In genomic region chr2:152247337-152247695, GRCh38 we compare ENCODE assay signal across 19 cellular contexts.
DNase-seq lines count a peak whose midpoint lies in the region; ATAC-seq and TF ChIP-seq lines count a peak whose summit lies in the region.
"Had no signal": no experiment of that assay in that cellular context is flagged by ENCODE, and none has a peak within 500 bp of the region (broad histone marks: within the 10 kb centered on the region; RNA-seq: fewer than 3 reads in every experiment).

No MANE protein-coding gene starts in this region.

- H3K36me3 ChIP-seq in HAP-1 (replicated peaks) = no peaks in the 10 kb centered on the region
- H3K36me3 ChIP-seq: left lung had no signal

- H3K36me3 Mint-ChIP-seq in natural killer cell treated with Interleukin-12 subunit alpha and Interleukin-12 subunit beta and Interleukin-15 and Interleukin-18, amount 100 ng/mL, for 72 hours = no peaks in the 10 kb centered on the region
- H3K36me3 Mint-ChIP-seq: activated naive CD8-positive, alpha-beta T cell; stimulated activated effector memory CD8-positive, alpha-beta T cell treated with anti-CD3 and anti-CD28 coated beads, Interleukin-12 subunit alpha, Interleukin-12 subunit beta, amount 100 ng/mL, for 72 hours had no signal

- peaks cover 11% of the 10 kb centered on the region for H3K27me3 ChIP-seq in HAP-1 (ENCODE audit: low read depth)
- H3K27me3 ChIP-seq: left lung, testis had no signal

- DNase-seq in COLO829 (ENCODE audit: low spot score) (peak; percentile 68), M059J (ENCODE audit: low read depth) (peak; percentile 70), astrocyte of the spinal cord (ENCODE audit: low read depth, low spot score) (peak; percentile 32), myocyte (ENCODE audit: low read depth) (peak; percentile 15), DMS153 (lab: John Stamatoyannopoulos, UW) (no peak), HAP-1 (ENCODE audit: low spot score in 2 of 2) (no peak)
- no peak for DNase-seq in natural killer cell treated with Interleukin-12 subunit alpha and Interleukin-12 subunit beta and Interleukin-15 and Interleukin-18, amount 100 ng/mL, for 72 hours (ENCODE audit: low spot score)
- DNase-seq in activated CD4-positive, alpha-beta T cell treated with anti-CD3 and anti-CD28 coated beads for 1 hour = no peak
- DNase-seq: activated CD4-positive, CD25-positive, alpha-beta regulatory T cell treated with anti-CD3 and anti-CD28 coated beads, Interleukin-2, amount 50 U/mL, for 72 hours; DND-41; GOT3; Kasumi-1; left lung; NCI-H1417 treated with DMSO at 0.1 percent for 48 hours; T1000; testis had no signal

- H3K9me3 ChIP-seq in HAP-1 = no peaks in the 10 kb centered on the region
- H3K9me3 ChIP-seq: left lung, testis had no signal

- no peak overlapping the region for H3K27ac Mint-ChIP-seq in natural killer cell treated with Interleukin-12 subunit alpha and Interleukin-12 subunit beta and Interleukin-15 and Interleukin-18, amount 100 ng/mL, for 72 hours
- H3K27ac Mint-ChIP-seq: activated naive CD8-positive, alpha-beta T cell; dendritic cell treated with granulocyte-macrophage colony-stimulating factor and Interleukin-4, amounts not matched to agents 40 ng/mL and 50 ng/mL, for 4 days; stimulated activated effector memory CD8-positive, alpha-beta T cell treated with anti-CD3 and anti-CD28 coated beads, Interleukin-12 subunit alpha, Interleukin-12 subunit beta, amount 100 ng/mL, for 72 hours had no signal

- no peaks in the 10 kb centered on the region for H3K4me1 Mint-ChIP-seq in natural killer cell treated with Interleukin-12 subunit alpha and Interleukin-12 subunit beta and Interleukin-15 and Interleukin-18, amount 100 ng/mL, for 72 hours (ENCODE audit: low read depth in 2 of 2)
- H3K4me1 Mint-ChIP-seq: stimulated activated effector memory CD8-positive, alpha-beta T cell treated with anti-CD3 and anti-CD28 coated beads, Interleukin-12 subunit alpha, Interleukin-12 subunit beta, amount 100 ng/mL, for 72 hours had no signal

- no peak for TF ChIP-seq CTCF in astrocyte of the spinal cord (IDR thresholded peaks at IDR 0.05; ENCODE audit: low read depth, low read length)

- in situ Hi-C loops in astrocyte of the spinal cord (cut with HindIII; ENCODE audit: low sequenced_read_pairs) (no loop called here), HAP-1 (cut with MboI; ENCODE audit: low sequenced_read_pairs) (no loop called here)

- peaks cover 8% of the 10 kb centered on the region for H3K4me1 ChIP-seq in HAP-1
- H3K4me1 ChIP-seq: left lung, testis had no signal

- ATAC-seq in natural killer cell treated with Interleukin-12 subunit alpha and Interleukin-12 subunit beta and Interleukin-15 and Interleukin-18, amount 100 ng/mL, for 72 hours = no peak
- ATAC-seq: left lung; stimulated activated effector memory CD8-positive, alpha-beta T cell treated with anti-CD3 and anti-CD28 coated beads, Interleukin-12 subunit alpha, Interleukin-12 subunit beta, amount 100 ng/mL, for 72 hours had no signal

- peaks cover 0 to 4% of the 10 kb centered on the region in 2 donors for H3K27me3 Mint-ChIP-seq in natural killer cell treated with Interleukin-12 subunit alpha and Interleukin-12 subunit beta and Interleukin-15 and Interleukin-18, amount 100 ng/mL, for 72 hours

- H3K4me3 Mint-ChIP-seq in natural killer cell treated with Interleukin-12 subunit alpha and Interleukin-12 subunit beta and Interleukin-15 and Interleukin-18, amount 100 ng/mL, for 72 hours = no peak overlapping the region
- H3K4me3 Mint-ChIP-seq: activated naive CD8-positive, alpha-beta T cell; dendritic cell treated with granulocyte-macrophage colony-stimulating factor and Interleukin-4, amounts not matched to agents 40 ng/mL and 50 ng/mL, for 4 days; stimulated activated effector memory CD8-positive, alpha-beta T cell treated with anti-CD3 and anti-CD28 coated beads, Interleukin-12 subunit alpha, Interleukin-12 subunit beta, amount 100 ng/mL, for 72 hours had no signal

- H3K4me3 ChIP-seq in astrocyte of the spinal cord (ENCODE audit: low read depth, low read length) (no peak overlapping the region), HAP-1 (no peak overlapping the region)
- H3K4me3 ChIP-seq: left lung, testis had no signal

- H3K9me3 Mint-ChIP-seq in natural killer cell treated with Interleukin-12 subunit alpha and Interleukin-12 subunit beta and Interleukin-15 and Interleukin-18, amount 100 ng/mL, for 72 hours = no peaks in the 10 kb centered on the region
- H3K9me3 Mint-ChIP-seq: dendritic cell treated with granulocyte-macrophage colony-stimulating factor and Interleukin-4, amounts not matched to agents 40 ng/mL and 50 ng/mL, for 4 days; stimulated activated effector memory CD8-positive, alpha-beta T cell treated with anti-CD3 and anti-CD28 coated beads, Interleukin-12 subunit alpha, Interleukin-12 subunit beta, amount 100 ng/mL, for 72 hours had no signal

Comparison
In these comparisons a context has a peak if more than half of its experiments do, and no peak if none do; other contexts are left out.
1. DNase-seq: peak in COLO829 (single experiment), M059J (single experiment), astrocyte of the spinal cord (single experiment) and myocyte (single experiment); none in natural killer cell treated with Interleukin-12 subunit alpha and Interleukin-12 subunit beta and Interleukin-15 and Interleukin-18, amount 100 ng/mL, for 72 hours (single experiment), DMS153 (single experiment), activated CD4-positive, alpha-beta T cell treated with anti-CD3 and anti-CD28 coated beads for 1 hour (single experiment) and HAP-1 (0 of 2).